In the genomic region with DNA sequence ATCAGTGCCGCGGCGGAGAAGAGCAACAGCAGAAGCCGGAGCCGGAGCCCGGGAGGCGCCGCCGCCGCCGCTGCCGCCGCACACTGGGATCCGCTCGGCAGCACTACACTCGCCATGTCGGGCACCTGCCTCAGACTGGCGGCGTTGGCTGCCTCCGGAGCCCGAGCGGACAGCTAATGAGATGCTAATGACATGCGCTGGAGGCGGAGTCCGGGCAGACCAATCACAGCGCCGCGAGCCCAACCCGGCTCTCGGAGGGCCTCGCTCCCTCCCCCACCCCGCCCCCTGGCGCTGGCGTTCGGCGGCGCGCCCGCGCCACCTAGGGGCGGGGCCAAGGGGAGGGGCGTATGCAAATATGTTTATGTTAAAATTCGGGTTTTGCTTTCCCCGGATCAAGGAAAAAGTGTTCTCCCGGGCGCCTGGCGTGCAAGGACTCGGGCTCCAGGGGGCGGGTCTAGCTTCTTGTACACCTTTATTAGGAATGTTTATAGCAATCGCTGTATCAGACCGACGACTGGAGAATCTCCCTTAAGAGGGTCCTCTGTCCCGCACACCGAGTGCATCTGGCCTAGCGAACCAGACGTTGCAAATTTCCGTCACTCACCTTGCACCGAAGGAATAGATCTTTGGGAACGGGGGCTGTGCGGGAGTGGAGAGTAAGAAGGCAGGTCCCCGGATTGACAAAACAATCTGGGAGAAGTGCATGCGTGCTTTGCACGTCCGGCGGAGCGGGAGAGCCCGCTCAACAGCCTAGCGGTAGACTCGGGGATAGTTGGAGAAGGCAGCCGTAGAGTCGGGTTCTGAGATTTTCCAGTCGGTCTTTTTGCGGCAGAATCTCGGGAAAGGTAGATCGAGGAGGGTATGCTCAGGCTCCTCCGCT, we compare ENCODE assay signal across 1 cellular context.
TF ChIP-seq lines count a peak whose summit lies in the region.

A gene (minus strand): TSS at position 137 of the 880 bp plus-strand sequence.

TF ChIP-seq in liver, 16 proteins besides CTCF, POLR2A, EP300 and RAD21 (continued from another document):
- TF ChIP-seq SP1 (IDR thresholded peaks at IDR 0.05): peak; percentile 41
